19 cellular contexts compared by ENCODE assay signal in the genomic region with DNA sequence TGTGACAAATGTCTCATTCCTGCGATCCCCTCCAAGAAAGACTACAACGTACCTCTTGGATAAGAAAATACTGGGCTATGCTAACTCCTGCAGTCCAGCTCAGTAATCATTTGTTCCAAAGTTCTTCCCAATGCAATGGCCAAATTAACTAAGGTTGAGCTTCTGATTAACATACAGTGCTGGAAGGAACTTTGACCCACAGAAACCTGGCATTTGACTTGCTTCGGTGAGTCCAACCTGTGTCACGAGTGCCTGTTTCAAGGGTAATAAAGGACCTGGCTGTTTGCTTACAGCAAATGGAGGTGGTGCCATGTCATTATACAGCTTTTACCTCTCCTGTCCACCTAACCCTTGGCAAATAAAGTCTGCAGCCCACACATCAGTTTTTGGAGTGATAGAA.
DNase-seq lines count a peak whose midpoint lies in the region; ATAC-seq, FAIRE-seq and TF ChIP-seq lines count a peak whose summit lies in the region.
"Had no signal": no experiment of that assay in that cellular context is flagged by ENCODE, and none has a peak within 500 bp of the region (broad histone marks: within the 10 kb centered on the region; RNA-seq: fewer than 3 reads in every experiment).

No MANE protein-coding gene starts in this region.

- intact Hi-C loops in IMR-90 (cut with micrococcal nuclease) (loop anchor here (2.0 kb wide), 1 partner anchor 16 kb away; no protein-coding TSS in a partner anchor), lower lobe of right lung (cut with DNase I) (no loop called here), stomach (cut with DNase I; ENCODE audit: low total_unique reads) (no loop called here), aorta (cut with DNase I) (no loop called here)

- H3K4me1 Mint-ChIP-seq in osteocyte (ENCODE audit: unreplicated experiment) = peaks cover 7% of the 10 kb centered on the region

- no TSS peak for BruUV-seq in IMR-90 (replicated peaks; lab: Mats Ljungman, UMichigan)

- no peaks in the 10 kb centered on the region for H3K27me3 Mint-ChIP-seq in osteocyte (ENCODE audit: unreplicated experiment)
- H3K27me3 Mint-ChIP-seq: activated naive CD8-positive, alpha-beta T cell; stimulated activated naive B cell treated with anti-CD40 and anti-IgM and Interleukin-4, amounts not matched to agents 10 μg/mL and 1 μg/mL and 100 μg/mL, for 72 hours had no signal

- H3K9me3 ChIP-seq in IMR-90 (ENCODE audit: control insufficient read depth, insufficient read depth, low read length) = no peaks in the 10 kb centered on the region
- H3K9me3 ChIP-seq in lower lobe of right lung = no peaks in the 10 kb centered on the region
- no peaks in the 10 kb centered on the region for H3K9me3 ChIP-seq in stomach
- H3K9me3 ChIP-seq in aorta (ENCODE audit: control insufficient read depth, low read length) = no peaks in the 10 kb centered on the region
- H3K9me3 ChIP-seq: HAP-1, left ventricle myocardium inferior, tibial artery had no signal

- no peaks in the 10 kb centered on the region for H4K20me1 ChIP-seq in IMR-90 (ENCODE audit: insufficient read depth, low read length)

- DNase-seq in IMR-90 = no peak
- DNase-seq in lower lobe of right lung = no peak
- peak; percentile 75 for DNase-seq in stomach
- DNase-seq in activated T-cell treated with anti-CD3 and anti-CD28 coated beads, Interleukin-2, amount 50 U/mL, for 1 hour = no peak
- no peak for DNase-seq in aorta
- DNase-seq in osteocyte (ENCODE audit: extremely low spot score, unreplicated experiment) = no peak
- no peak for DNase-seq in GM13977 (ENCODE audit: low spot score)
- DNase-seq: activated CD8-positive, alpha-beta T cell treated with anti-CD3 and anti-CD28 coated beads, Interleukin-2, amount 10 ng/mL, durations not matched to agents 7 days and 5 days; left ventricle myocardium inferior; NCI-H1092; NCI-H1930; NCI-H446 treated with DMSO at 0.1 percent for 48 hours; stimulated activated CD4-positive, alpha-beta T cell treated with anti-CD3 and anti-CD28 coated beads, Interleukin-2, amount 100 ng/mL, for 24 hours; stimulated activated naive B cell treated with anti-CD40 and anti-IgM and Interleukin-4, amounts not matched to agents 10 μg/mL and 1 μg/mL and 100 μg/mL, for 72 hours; tibial artery had no signal

- no peak overlapping the region for H2AFZ ChIP-seq in IMR-90 (replicated peaks; ENCODE audit: low read length, poor library complexity)

- H3K18ac ChIP-seq in IMR-90 (ENCODE audit: low read depth, low read length) = no peak overlapping the region

- no peak overlapping the region for H4K91ac ChIP-seq in IMR-90 (ENCODE audit: insufficient read depth, low read depth, low read length)

- H3K36me3 Mint-ChIP-seq in osteocyte (ENCODE audit: unreplicated experiment) = no peaks in the 10 kb centered on the region
- H3K36me3 Mint-ChIP-seq: activated naive CD8-positive, alpha-beta T cell had no signal

- no peak for TF ChIP-seq CTCF in IMR-90 (conservative IDR thresholded peaks at IDR 0.05; ENCODE audit: low read depth, low read length)
- no peak for TF ChIP-seq CTCF in lower lobe of right lung (IDR thresholded peaks at IDR 0.05)
- no peak for TF ChIP-seq CTCF in stomach (IDR thresholded peaks at IDR 0.05)
- TF ChIP-seq CTCF in osteocyte (IDR thresholded peaks at IDR 0.05) = no peak
- TF ChIP-seq CTCF in GM13977 (IDR thresholded peaks at IDR 0.05; ENCODE audit: extremely low read depth, insufficient read depth, missing control alignments) = no peak

- H3K4me3 Mint-ChIP-seq in osteocyte (ENCODE audit: unreplicated experiment) = no peak overlapping the region
- H3K4me3 Mint-ChIP-seq: activated CD8-positive, alpha-beta T cell treated with anti-CD3 and anti-CD28 coated beads, Interleukin-2, amount 10 ng/mL, durations not matched to agents 7 days and 5 days; activated naive CD8-positive, alpha-beta T cell; stimulated activated naive B cell treated with anti-CD40 and anti-IgM and Interleukin-4, amounts not matched to agents 10 μg/mL and 1 μg/mL and 100 μg/mL, for 72 hours had no signal

- no peak overlapping the region for H2BK20ac ChIP-seq in IMR-90 (ENCODE audit: low read depth, low read length)

- H3K4me3 ChIP-seq in IMR-90 (ENCODE audit: insufficient read depth, low read depth, low read length) (no peak overlapping the region), lower lobe of right lung (no peak overlapping the region), stomach (no peak overlapping the region), aorta (ENCODE audit: low read length in 2 of 2) (no peak overlapping the region)
- H3K4me3 ChIP-seq: HAP-1, left ventricle myocardium inferior, tibial artery had no signal

- dilution Hi-C loops in IMR-90 (cut with HindIII; ENCODE audit: low sequenced_read_pairs, unreplicated experiment) = no loop called here

- no peak overlapping the region for H3K23ac ChIP-seq in IMR-90 (ENCODE audit: low read depth, low read length)

- H3K27ac Mint-ChIP-seq in osteocyte (ENCODE audit: unreplicated experiment) = no peak overlapping the region
- H3K27ac Mint-ChIP-seq: activated CD8-positive, alpha-beta T cell treated with anti-CD3 and anti-CD28 coated beads, Interleukin-2, amount 10 ng/mL, durations not matched to agents 7 days and 5 days; activated naive CD8-positive, alpha-beta T cell; stimulated activated naive B cell treated with anti-CD40 and anti-IgM and Interleukin-4, amounts not matched to agents 10 μg/mL and 1 μg/mL and 100 μg/mL, for 72 hours had no signal

- FAIRE-seq in colon (lab: Jason Lieb, UNC) = peak; percentile 75

- H2BK120ac ChIP-seq in IMR-90 (ENCODE audit: low read depth, low read length) = no peak overlapping the region

- no peak overlapping the region for H2AK5ac ChIP-seq in IMR-90 (ENCODE audit: low read depth, low read length)

- TF ChIP-seq RAD21 in IMR-90 (IDR thresholded peaks at IDR 0.05; ENCODE audit: low read length) = no peak

- TF ChIP-seq EP300 in stomach (IDR thresholded peaks at IDR 0.05) = no peak

- H3K36me3 ChIP-seq in IMR-90 (ENCODE audit: control insufficient read depth, insufficient read depth, low read length) (no peaks in the 10 kb centered on the region), lower lobe of right lung (no peaks in the 10 kb centered on the region), stomach (peaks cover 0 to 6% (median 0%) of the 10 kb centered on the region in 4 donors), aorta (ENCODE audit: control insufficient read depth in 1 of 2, insufficient read depth in 2 of 2, low read length in 1 of 2) (no peaks in the 10 kb centered on the region)
- H3K36me3 ChIP-seq: HAP-1, left ventricle myocardium inferior, tibial artery had no signal

- no peak overlapping the region for H2BK5ac ChIP-seq in IMR-90 (ENCODE audit: low read depth, low read length, poor library complexity, severe bottlenecking)

- H4K8ac ChIP-seq in IMR-90 (ENCODE audit: low read depth in 2 of 2, low read length in 2 of 2) = no peak overlapping the region

- H3K79me1 ChIP-seq in IMR-90 (ENCODE audit: low read depth in 1 of 2, low read length in 2 of 2) = no peaks in the 10 kb centered on the region

- no peak for TF ChIP-seq POLR2A in IMR-90 (IDR thresholded peaks at IDR 0.05; ENCODE audit: low read depth, low read length)
- no peak for TF ChIP-seq POLR2A in stomach (IDR thresholded peaks at IDR 0.05)

- no peak overlapping the region for H4K5ac ChIP-seq in IMR-90 (ENCODE audit: low read depth, low read length)

- no peaks in the 10 kb centered on the region for H3K9me3 Mint-ChIP-seq in osteocyte (ENCODE audit: unreplicated experiment)
- H3K9me3 Mint-ChIP-seq: stimulated activated naive B cell treated with anti-CD40 and anti-IgM and Interleukin-4, amounts not matched to agents 10 μg/mL and 1 μg/mL and 100 μg/mL, for 72 hours had no signal

- H3K14ac ChIP-seq in IMR-90 (replicated peaks; ENCODE audit: low read depth, low read length) = no peak overlapping the region

- CTCF ChIA-PET in IMR-90 (lab: Yijun Ruan, JAX) = no interaction called here

- H3K27ac ChIP-seq in IMR-90 (ENCODE audit: insufficient read depth, low read length) (no peak overlapping the region), lower lobe of right lung (peak overlapping the region; percentile 13), stomach (peak overlapping the region; percentile 72 to 83 (median 81)), aorta (ENCODE audit: low read depth in 1 of 2, low read length in 2 of 2) (no peak overlapping the region)
- H3K27ac ChIP-seq: left ventricle myocardium inferior, tibial artery had no signal

- no peak overlapping the region for H2AK9ac ChIP-seq in IMR-90 (replicated peaks; ENCODE audit: low read depth, low read length, poor library complexity)

- POLR2A ChIA-PET in IMR-90 (lab: Charles Lee; ENCODE audit: unreplicated experiment) = no interaction called here

- no peak overlapping the region for H3K4me2 ChIP-seq in IMR-90 (ENCODE audit: low read depth, low read length)

- H3K56ac ChIP-seq in IMR-90 (ENCODE audit: extremely low read depth, insufficient read depth, low read length) = no peak overlapping the region

- H3K9me1 ChIP-seq in IMR-90 (ENCODE audit: insufficient read depth, low read length) = peaks cover 7% of the 10 kb centered on the region; the same call in 1 of the 2 replicates

- no peak overlapping the region for H3K9ac ChIP-seq in IMR-90 (ENCODE audit: low read depth, low read length)

- no peak overlapping the region for H3K4ac ChIP-seq in IMR-90 (ENCODE audit: low read depth, low read length)

- H2BK15ac ChIP-seq in IMR-90 (ENCODE audit: low read depth, low read length) = peak overlapping the region; percentile 78; the same call in 1 of the 3 replicates

- H3K4me1 ChIP-seq in IMR-90 (ENCODE audit: control insufficient read depth, insufficient read depth, low read length) (0 out of 2 replicates have a peak, but pooled peaks cover 5% of the 10 kb centered on the region), lower lobe of right lung (peaks cover 36% of the 10 kb centered on the region), stomach (peaks cover 14 to 46% (median 30%) of the 10 kb centered on the region in 4 donors), aorta (ENCODE audit: control insufficient read depth in 1 of 2, insufficient read depth in 2 of 2, low read length in 2 of 2) (no peaks in the 10 kb centered on the region)
- H3K4me1 ChIP-seq: HAP-1, left ventricle myocardium inferior, tibial artery had no signal

- no peaks in the 10 kb centered on the region for H3K27me3 ChIP-seq in IMR-90 (ENCODE audit: control insufficient read depth, insufficient read depth, low read length)
- H3K27me3 ChIP-seq in lower lobe of right lung (ENCODE audit: low read depth) = no peaks in the 10 kb centered on the region
- H3K27me3 ChIP-seq in stomach = no peaks in the 10 kb centered on the region
- no peaks in the 10 kb centered on the region for H3K27me3 ChIP-seq in aorta (ENCODE audit: control insufficient read depth in 1 of 2, insufficient read depth in 2 of 2, low read length in 1 of 2)
- H3K27me3 ChIP-seq: tibial artery had no signal

- ATAC-seq in IMR-90 (ENCODE audit: low read depth) (no peak), lower lobe of right lung (peak; percentile 39 to 61), aorta (ENCODE audit: low FRiP score) (no peak)
- ATAC-seq: activated CD4-positive, CD25-positive, alpha-beta regulatory T cell treated with anti-CD3 and anti-CD28 coated beads, Interleukin-2, amount 50 U/mL, for 24 hours; activated CD8-positive, alpha-beta T cell treated with anti-CD3 and anti-CD28 coated beads, Interleukin-2, amount 10 ng/mL, durations not matched to agents 7 days and 5 days; stimulated activated naive B cell treated with anti-CD40 and anti-IgM and Interleukin-4, amounts not matched to agents 10 μg/mL and 1 μg/mL and 100 μg/mL, for 72 hours had no signal

- in situ Hi-C loops in IMR-90 (cut with MboI; ENCODE audit: low sequenced_read_pairs) (no loop called here), GM13977 (cut with MboI; ENCODE audit: low pct_unique_long_range_greater_than_20kb, low sequenced_read_pairs, unreplicated experiment) (no loop called here)

- no CpG with 5 or more reads among the region's 4 CpGs for WGBS in IMR-90 (ENCODE audit: extremely low coverage in 2 of 2, insufficient read length in 1 of 2), 2 experiments
- WGBS in stomach, 5 donors = 33 to 65% (median 45%) methylated on average over 4 of the region's 4 CpGs
- 86 to 87% methylated on average over 4 of the region's 4 CpGs for WGBS in aorta, 2 donors

Comparison
In these comparisons a context has a peak if more than half of its experiments do, and no peak if none do; other contexts are left out.
1. ATAC-seq: peak in lower lobe of right lung (2 of 2); none in IMR-90 (single experiment) and aorta (single experiment).
2. H3K27ac ChIP-seq: peak in lower lobe of right lung (single experiment) and stomach (5 of 5); none in IMR-90 (single experiment) and aorta (0 of 2).